Comparison of ENCODE assay signal across 9 cellular contexts in genomic region chr7:139635521-139636240, GRCh38.
A peak's percentile ranks its signal among the peaks of the same experiment; 100 is the strongest.
DNase-seq lines count a peak whose midpoint lies in the region; ATAC-seq lines count a peak whose summit lies in the region.
"Had no signal": no experiment of that assay in that cellular context is flagged by ENCODE, and none has a peak within 500 bp of the region (broad histone marks: within the 10 kb centered on the region; RNA-seq: fewer than 3 reads in every experiment).

No MANE protein-coding gene starts in this region.

- ATAC-seq in GM21529 (IDR thresholded peaks at IDR 0.05; ENCODE audit: unreplicated experiment), result no peak

- peak in 4 of 5 experiments; percentile 36 to 68 (median 56) for DNase-seq in T-helper 2 cell
- DNase-seq in activated T-cell treated with anti-CD3 and anti-CD28 coated beads, Interleukin-2, amount 50 U/mL, for 48 hours, result peak; percentile 73 to 76
- DNase-seq in mucosa of gallbladder (ENCODE audit: low spot score), result peak; percentile 51
- peak; percentile 35 to 63 for DNase-seq in stimulated activated CD8-positive, alpha-beta memory T cell treated with anti-CD3 and anti-CD28 coated beads, Interleukin-7, amount 100 ng/mL, for 48 hours (ENCODE audit: extremely low read depth in 1 of 2, low read depth in 1 of 2)
- DNase-seq in EL, result no peak
- DNase-seq in DMS153 (lab: John Stamatoyannopoulos, UW), result no peak
- DNase-seq in hypothalamus (lab: John Stamatoyannopoulos, UW), result no peak
- DNase-seq: midbrain had no signal

Comparison
In these comparisons a context has a peak if more than half of its experiments do, and no peak if none do; other contexts are left out.
1. DNase-seq: peak in T-helper 2 cell (4 of 5), activated T-cell treated with anti-CD3 and anti-CD28 coated beads, Interleukin-2, amount 50 U/mL, for 48 hours (2 of 2), mucosa of gallbladder (single experiment) and stimulated activated CD8-positive, alpha-beta memory T cell treated with anti-CD3 and anti-CD28 coated beads, Interleukin-7, amount 100 ng/mL, for 48 hours (2 of 2); none in EL (single experiment), DMS153 (single experiment) and hypothalamus (0 of 51).